In the genomic region with DNA sequence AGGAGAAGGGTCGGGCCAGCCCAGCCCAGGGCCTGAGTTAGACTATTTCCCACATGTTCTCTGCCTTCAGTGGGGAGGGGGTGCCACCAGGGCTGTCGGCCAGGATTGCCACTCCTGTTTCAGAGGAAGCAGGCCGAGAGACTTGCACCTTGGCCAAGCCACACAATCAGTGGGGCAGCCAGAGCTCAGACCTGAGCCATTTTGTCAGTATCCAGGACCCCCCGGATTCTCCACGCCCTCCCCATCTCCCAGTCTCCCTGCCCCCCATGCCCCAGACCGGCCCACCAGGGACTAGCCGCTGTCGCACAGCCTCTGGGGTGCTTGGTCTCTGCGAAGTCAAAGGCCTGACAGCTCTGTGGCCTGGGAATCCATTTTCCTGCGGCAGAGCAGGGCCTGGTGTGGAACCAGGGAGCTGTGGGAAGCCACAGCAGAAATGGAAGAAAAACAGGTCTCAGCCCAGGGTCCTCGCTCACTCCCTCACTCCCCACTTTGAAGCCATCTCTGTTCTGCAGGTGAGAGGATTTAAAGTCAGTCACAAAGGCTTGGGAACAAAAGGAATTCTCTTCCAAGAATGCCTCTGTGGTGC, we compare ENCODE assay signal across 15 cellular contexts. TPM values are rescaled to one million over a fixed set of nuclear protein-coding genes. Genes with fewer than 3 reads are reported as not detected.
DNase-seq lines count a peak whose midpoint lies in the region; ATAC-seq and TF ChIP-seq lines count a peak whose summit lies in the region.
"Had no signal": no experiment of that assay in that cellular context is flagged by ENCODE, and none has a peak within 500 bp of the region (broad histone marks: within the 10 kb centered on the region; RNA-seq: fewer than 3 reads in every experiment).

No MANE protein-coding gene starts in this region.

- H3K9me3 ChIP-seq in left lung (no peaks in the 10 kb centered on the region), spleen (no peaks in the 10 kb centered on the region), OCI-LY7 (ENCODE audit: low read length) (no peaks in the 10 kb centered on the region)
- H3K9me3 ChIP-seq: SJSA1 had no signal

- no peaks in the 10 kb centered on the region for H3K79me2 ChIP-seq in OCI-LY7 (ENCODE audit: insufficient read depth, low read depth, low read length)

- no peak overlapping the region for H2AFZ ChIP-seq in OCI-LY7 (ENCODE audit: low read length)

- H3K4me3 ChIP-seq in left lung: no peak overlapping the region
- H3K4me3 ChIP-seq in spleen: no peak overlapping the region
- H3K4me3 ChIP-seq in OCI-LY7 (ENCODE audit: low read depth, low read length, poor library complexity, severe bottlenecking): no peak overlapping the region
- H3K4me3 ChIP-seq: SJSA1 had no signal

- no peaks in the 10 kb centered on the region for H3K9me3 Mint-ChIP-seq in CD14-positive monocyte
- no peaks in the 10 kb centered on the region for H3K9me3 Mint-ChIP-seq in brain
- H3K9me3 Mint-ChIP-seq: dendritic cell treated with granulocyte-macrophage colony-stimulating factor and Interleukin-4, amounts not matched to agents 40 ng/mL and 50 ng/mL, for 4 days; immature natural killer cell; naive B cell had no signal

- H3K4me1 ChIP-seq in left lung (peaks cover 0 to 13% of the 10 kb centered on the region in 2 donors), spleen (peaks cover 8 to 63% (median 33%) of the 10 kb centered on the region in 6 donors), OCI-LY7 (ENCODE audit: insufficient read depth, low read length, poor library complexity, severe bottlenecking) (no peaks in the 10 kb centered on the region)
- H3K4me1 ChIP-seq: SJSA1 had no signal

- H3K36me3 ChIP-seq in left lung (peaks cover 0 to 73% of the 10 kb centered on the region in 2 donors), spleen (peaks cover 0 to 86% (median 58%) of the 10 kb centered on the region in 6 donors), OCI-LY7 (ENCODE audit: insufficient read depth, low read length) (peaks cover 62% of the 10 kb centered on the region)

- H4K20me1 ChIP-seq in OCI-LY7 (ENCODE audit: insufficient read depth, low read length): no peaks in the 10 kb centered on the region

- H3K27me3 ChIP-seq in left lung (no peaks in the 10 kb centered on the region), spleen (replicated peaks in 1 of 7) (no peaks in the 10 kb centered on the region)
- H3K27me3 ChIP-seq: SJSA1 had no signal

- peaks cover 62 to 88% of the 10 kb centered on the region in 2 donors for H3K36me3 Mint-ChIP-seq in CD14-positive monocyte
- peaks cover 26% of the 10 kb centered on the region for H3K36me3 Mint-ChIP-seq in brain

- POLR2A ChIA-PET in OCI-LY7 (lab: Charles Lee): no interaction called here

- H3K4me2 ChIP-seq in OCI-LY7 (ENCODE audit: low read length): no peak overlapping the region

- TF ChIP-seq CTCF in CD14-positive monocyte (IDR thresholded peaks at IDR 0.05): no peak
- TF ChIP-seq CTCF in brain (conservative IDR thresholded peaks at IDR 0.05): no peak
- TF ChIP-seq CTCF in left lung (IDR thresholded peaks at IDR 0.05): no peak
- no peak for TF ChIP-seq CTCF in spleen (IDR thresholded peaks at IDR 0.05 in 8 of 11, conservative IDR thresholded peaks at IDR 0.05 in 3 of 11)
- TF ChIP-seq CTCF in OCI-LY7 (conservative IDR thresholded peaks at IDR 0.05; ENCODE audit: low read length): no peak
- TF ChIP-seq CTCF in GM13976 (IDR thresholded peaks at IDR 0.05; ENCODE audit: borderline replicate concordance, control extremely low read depth, extremely low read depth, insufficient read depth, missing control alignments): no peak

- H3K27me3 Mint-ChIP-seq in CD14-positive monocyte (ENCODE audit: low read depth in 3 of 3): peaks cover 0 to 8% (median 0%) of the 10 kb centered on the region in 3 donors
- no peaks in the 10 kb centered on the region for H3K27me3 Mint-ChIP-seq in brain
- H3K27me3 Mint-ChIP-seq: dendritic cell treated with granulocyte-macrophage colony-stimulating factor and Interleukin-4, amounts not matched to agents 40 ng/mL and 50 ng/mL, for 4 days; naive B cell had no signal

- WGBS in spleen, 5 donors: 73 to 84% (median 79%) methylated on average over 9 to 11 of the region's 11 CpGs

- no TSS peak for BruUV-seq in OCI-LY7 (replicated peaks; lab: Mats Ljungman, UMichigan)

- H3K4me3 Mint-ChIP-seq in CD14-positive monocyte (no peak overlapping the region), brain (no peak overlapping the region)
- H3K4me3 Mint-ChIP-seq: dendritic cell treated with granulocyte-macrophage colony-stimulating factor and Interleukin-4, amounts not matched to agents 40 ng/mL and 50 ng/mL, for 4 days; immature natural killer cell; naive B cell had no signal

- in situ Hi-C loops in GM13976 (cut with MboI; ENCODE audit: low sequenced_read_pairs, unreplicated experiment): no loop called here

- H3K27ac Mint-ChIP-seq in CD14-positive monocyte: peak overlapping the region in 6 of 7 donors; percentile 43 to 85 (median 82)
- peak overlapping the region in 3 of 5 experiments; percentile 24 to 69 (median 43) for H3K27ac Mint-ChIP-seq in brain
- H3K27ac Mint-ChIP-seq: dendritic cell treated with granulocyte-macrophage colony-stimulating factor and Interleukin-4, amounts not matched to agents 40 ng/mL and 50 ng/mL, for 4 days; naive B cell had no signal

- H3K4me1 Mint-ChIP-seq in CD14-positive monocyte: peaks cover 19% of the 10 kb centered on the region
- no peaks in the 10 kb centered on the region for H3K4me1 Mint-ChIP-seq in brain
- H3K4me1 Mint-ChIP-seq: naive B cell had no signal

- CTCF ChIA-PET in OCI-LY7 (lab: Charles Lee; ENCODE audit: unreplicated experiment): no interaction called here

- no peak for TF ChIP-seq POLR2A in spleen (IDR thresholded peaks at IDR 0.05)

- ATAC-seq in left lung: no peak

- intact Hi-C loops in CD14-positive monocyte (cut with micrococcal nuclease): no loop called here
- intact Hi-C loops in left lung (cut with DNase I): no loop called here
- intact Hi-C loops in spleen (cut with DNase I; ENCODE audit: low total_unique reads): no loop called here
- intact Hi-C loops in OCI-LY7 (cut with micrococcal nuclease; ENCODE audit: unreplicated experiment): no loop called here

- H3K27ac ChIP-seq in left lung (peak overlapping the region; percentile 65 to 78), spleen (peak overlapping the region; percentile 76 to 91 (median 84)), OCI-LY7 (ENCODE audit: low read depth, low read length, poor library complexity, severe bottlenecking) (no peak overlapping the region)
- H3K27ac ChIP-seq: SJSA1 had no signal

- H3K9me2 ChIP-seq in OCI-LY7 (ENCODE audit: insufficient read depth, low read length): no peaks in the 10 kb centered on the region

- no peak for DNase-seq in CD14-positive monocyte (ENCODE audit: low spot score)
- DNase-seq in left lung: peak in 1 of 2 donors; percentile 50
- DNase-seq in spleen: peak; percentile 40
- no peak for DNase-seq in OCI-LY7 (ENCODE audit: low spot score)
- no peak for DNase-seq in SW480 (ENCODE audit: low spot score)
- no peak for DNase-seq in GM19238 (ENCODE audit: insufficient read length, low spot score)
- DNase-seq in GM13976 (ENCODE audit: low spot score): no peak
- DNase-seq: activated naive CD4-positive, alpha-beta T cell treated with anti-CD3 and anti-CD28 coated beads, Interleukin-2, amount 50 U/mL, for 16 hours; immature natural killer cell; naive B cell; NCI-H2029 treated with DMSO at 0.1 percent for 48 hours; NCI-H82 had no signal

RNA-seq across cellular contexts. Expression of a gene that starts 25.5 kb away (rescaled TPM):
- polyA plus RNA-seq in CD14-positive monocyte: not detected
- polyA plus RNA-seq in brain (ENCODE audit: insufficient read depth, low read depth, low replicate concordance): 19.3 TPM
- total RNA-seq in left lung: 1 to 10 TPM; 6.7 to 8.8 TPM
- total RNA-seq in spleen: 10 to 100 TPM in 4 of 7 donors, 1 to 10 TPM in 3; 8.1 to 14.4 (median 10.6) TPM
- 1 to 10 TPM; 1.3 to 4.2 (median 1.5) TPM for polyA plus RNA-seq in spleen
- total RNA-seq in OCI-LY7 (2014; rRNA removed; shearing (Covaris generic)): 15.4 and 16.3 TPM in 2 replicates
- 34.1 and 44.3 TPM in 2 replicates for total RNA-seq in OCI-LY7 (2022)
- polyA plus RNA-seq: immature natural killer cell had no signal

RNA-seq across cellular contexts. Expression of a gene that starts 31.7 kb away (rescaled TPM):
- polyA plus RNA-seq in CD14-positive monocyte (1 to 10 TPM; 3.2 to 3.9 TPM), brain (ENCODE audit: insufficient read depth, low read depth, low replicate concordance) (34.5 TPM), spleen (10 to 100 TPM; 12.4 to 20.2 (median 12.6) TPM)
- total RNA-seq in left lung (10 to 100 TPM; 20.5 to 21.5 TPM), spleen (10 to 100 TPM; 19.3 to 34.8 (median 25.0) TPM), OCI-LY7 (2022) (36.5 and 38.2 TPM in 2 replicates)
- 17.7 and 18.1 TPM in 2 replicates for total RNA-seq in OCI-LY7 (2014; rRNA removed; shearing (Covaris generic))
